1 cellular context compared by ENCODE assay signal in genomic region chr18:58105206-58105907, GRCh38.
TF ChIP-seq lines count a peak whose summit lies in the region.

No MANE protein-coding gene starts in this region.

TF ChIP-seq in GM23338, 12 proteins besides CTCF, POLR2A, EP300 and RAD21 (continued from another document):
- TF ChIP-seq NANOG (IDR thresholded peaks at IDR 0.05; ENCODE audit: borderline replicate concordance): no peak
- TF ChIP-seq REST (IDR thresholded peaks at IDR 0.05; ENCODE audit: unreplicated experiment): no peak
- TF ChIP-seq ETS1 (IDR thresholded peaks at IDR 0.05): no peak
